27 cellular contexts compared by ENCODE assay signal in genomic region chr3:353191-353739, GRCh38.
DNase-seq lines count a peak whose midpoint lies in the region; ATAC-seq, FAIRE-seq and TF ChIP-seq lines count a peak whose summit lies in the region.
"Had no signal": no experiment of that assay in that cellular context is flagged by ENCODE, and none has a peak within 500 bp of the region (broad histone marks: within the 10 kb centered on the region; RNA-seq: fewer than 3 reads in every experiment).

No MANE protein-coding gene starts in this region.

- H3K4me1 ChIP-seq in A549 (no peaks in the 10 kb centered on the region), K562 (replicated peaks in 1 of 2; ENCODE audit: control insufficient read depth in 2 of 2, insufficient read depth in 2 of 2, low read length in 2 of 2) (no peaks in the 10 kb centered on the region), kidney (ENCODE audit: control insufficient read depth in 1 of 2, insufficient read depth in 1 of 2, low read depth in 1 of 2, low read length in 2 of 2) (peaks cover 6 to 26% of the 10 kb centered on the region in 2 donors)
- H3K4me1 ChIP-seq: BE2C, Peyer's patch had no signal

- TF ChIP-seq POLR2A in A549 (IDR thresholded peaks at IDR 0.05; ENCODE audit: low read length) (no peak), K562 (conservative IDR thresholded peaks at IDR 0.05) (no peak)

- no peak overlapping the region for H3K4me3 Mint-ChIP-seq in HFFc6
- no peak overlapping the region for H3K4me3 Mint-ChIP-seq in activated CD4-positive, alpha-beta T cell treated with anti-CD3 and anti-CD28 coated beads, Interleukin-2, amount 10 ng/mL, durations not matched to agents 24 days and 14 days
- H3K4me3 Mint-ChIP-seq: CD14-positive monocyte; CD8-positive, alpha-beta memory T cell; IgD-negative memory B cell had no signal

- 14% methylated on average over 3 of the region's 3 CpGs for WGBS in A549 (ENCODE audit: missing lambda C conversion rate)
- WGBS in K562 (ENCODE audit: insufficient coverage, low coverage, missing lambda C conversion rate) = 0% methylated on average over 3 of the region's 3 CpGs

- intact Hi-C loops in K562 (cut with micrococcal nuclease) = no loop called here
- intact Hi-C loops in kidney (cut with DNase I) = no loop called here
- intact Hi-C loops in activated CD4-positive, alpha-beta T cell treated with anti-CD3 and anti-CD28 coated beads, Interleukin-2, amount 10 ng/mL, durations not matched to agents 24 days and 14 days (cut with micrococcal nuclease) = no loop called here

- in situ Hi-C loops in K562 (cut with MboI) = no loop called here

- no peaks in the 10 kb centered on the region for H3K36me3 ChIP-seq in K562 (ENCODE audit: control insufficient read depth, insufficient read depth, low read length)
- H3K36me3 ChIP-seq in kidney (ENCODE audit: control insufficient read depth in 1 of 2, insufficient read depth in 2 of 2, low read length in 2 of 2) = no peaks in the 10 kb centered on the region
- H3K36me3 ChIP-seq: BE2C, Peyer's patch had no signal

- no peak overlapping the region for H3K27ac Mint-ChIP-seq in HFFc6
- no peak overlapping the region for H3K27ac Mint-ChIP-seq in activated CD4-positive, alpha-beta T cell treated with anti-CD3 and anti-CD28 coated beads, Interleukin-2, amount 10 ng/mL, durations not matched to agents 24 days and 14 days
- H3K27ac Mint-ChIP-seq: CD14-positive monocyte; CD8-positive, alpha-beta memory T cell; IgD-negative memory B cell had no signal

- BruUV-seq in K562 (replicated peaks; lab: Mats Ljungman, UMichigan) = no TSS peak

- POLR2A ChIA-PET in A549 (lab: Yijun Ruan, JAX) = no interaction called here
- POLR2A ChIA-PET in K562 (lab: Yijun Ruan, JAX) = no interaction called here

- H3K27ac ChIP-seq in A549 (no peak overlapping the region), K562 (ENCODE audit: extremely low read depth, low read depth, low read length) (no peak overlapping the region), kidney (ENCODE audit: low read depth in 2 of 2, low read length in 2 of 2) (no peak overlapping the region)
- H3K27ac ChIP-seq: Peyer's patch had no signal

- ATAC-seq in A549 (no peak), K562 (no peak), HG02884 (IDR thresholded peaks at IDR 0.05; ENCODE audit: unreplicated experiment) (no peak)

- H3K27me3 ChIP-seq in K562 (ENCODE audit: control insufficient read depth in 2 of 2, insufficient read depth in 2 of 2, low read length in 2 of 2) = no peaks in the 10 kb centered on the region
- H3K27me3 ChIP-seq: BE2C, Peyer's patch had no signal

- FAIRE-seq in A549 (lab: Jason Lieb, UNC) (no peak), GM19239 (lab: Jason Lieb, UNC) (peak; percentile 39), K562 (lab: Jason Lieb, UNC) (no peak), kidney (lab: Jason Lieb, UNC) (peak; percentile 25)
- FAIRE-seq: GM12892, H54 had no signal

- DNase-seq in A549 (ENCODE audit: low read depth in 1 of 2, low spot score in 1 of 2) = no peak
- no peak for DNase-seq in GM19239 (ENCODE audit: insufficient read length, low spot score)
- DNase-seq in K562 (ENCODE audit: extremely low read depth in 1 of 4, low spot score in 3 of 4) = no peak
- DNase-seq in kidney = no peak
- no peak for DNase-seq in activated CD4-positive, alpha-beta T cell treated with anti-CD3 and anti-CD28 coated beads, Interleukin-2, amount 50 U/mL, for 4 hours
- DNase-seq in HFFc6 = no peak
- no peak for DNase-seq in activated CD4-positive, alpha-beta T cell treated with anti-CD3 and anti-CD28 coated beads, Interleukin-2, amount 10 ng/mL, durations not matched to agents 24 days and 14 days
- DNase-seq: ACHN; BE2C; CD8-positive, alpha-beta memory T cell; DMS 273 treated with DMSO at 0.1 percent for 48 hours; DMS79; EL; GDM1; NCI-H1092; NCI-H1417 treated with DMSO at 0.1 percent for 48 hours; NCI-H187 treated with DMSO at 0.1 percent for 48 hours; NCI-H446; NCI-H524 treated with DMSO at 0.1 percent for 48 hours; OCI-M1; Peyer's patch; SHP77 treated with DMSO at 0.1 percent for 48 hours had no signal

- H3K79me2 ChIP-seq in K562 (ENCODE audit: control insufficient read depth, insufficient read depth, low read length) = no peaks in the 10 kb centered on the region

- no peak overlapping the region for H3K4me2 ChIP-seq in A549
- H3K4me2 ChIP-seq in K562 (ENCODE audit: insufficient read depth, low read length) = no peak overlapping the region

- TF ChIP-seq CTCF in A549 (IDR thresholded peaks at IDR 0.05) = no peak
- TF ChIP-seq CTCF in K562 (IDR thresholded peaks at IDR 0.05 in 2 of 3, conservative IDR thresholded peaks at IDR 0.05 in 1 of 3; ENCODE audit: insufficient read depth in 2 of 3, low read depth in 1 of 3, low read length in 3 of 3) = no peak
- no peak for TF ChIP-seq CTCF in kidney (IDR thresholded peaks at IDR 0.05; ENCODE audit: borderline replicate concordance, extremely low read depth, insufficient read depth)
- no peak for TF ChIP-seq CTCF in HFFc6 (IDR thresholded peaks at IDR 0.05)

- H4K20me1 ChIP-seq in K562 (replicated peaks; ENCODE audit: control insufficient read depth, insufficient read depth, low read length) = no peaks in the 10 kb centered on the region

- no peak overlapping the region for H2AFZ ChIP-seq in K562 (ENCODE audit: low read depth, low read length)

- no peak for TF ChIP-seq EP300 in A549 (IDR thresholded peaks at IDR 0.05)
- TF ChIP-seq EP300 in K562 (IDR thresholded peaks at IDR 0.05; ENCODE audit: low read length) = no peak

- H3K9me3 ChIP-seq in A549 (no peaks in the 10 kb centered on the region), K562 (replicated peaks; ENCODE audit: control insufficient read depth, insufficient read depth, low read depth, low read length) (no peaks in the 10 kb centered on the region), kidney (ENCODE audit: control insufficient read depth in 1 of 2, low read length in 2 of 2) (no peaks in the 10 kb centered on the region)
- H3K9me3 ChIP-seq: BE2C, Peyer's patch had no signal

- CTCF ChIA-PET in A549 (lab: Yijun Ruan, JAX) = interaction anchor here (0.8 to 5.8 kb wide), 3 partner anchors 10 to 312 kb away, joined by 3 to 67 read pairs (median 12); no protein-coding TSS in a partner anchor
- CTCF ChIA-PET in K562 (lab: Yijun Ruan, JAX; ENCODE audit: low intra/inter-chr PET ratio) = no interaction called here

- H3K4me1 Mint-ChIP-seq in HFFc6 (ENCODE audit: low read depth) = no peaks in the 10 kb centered on the region
- H3K4me1 Mint-ChIP-seq in activated CD4-positive, alpha-beta T cell treated with anti-CD3 and anti-CD28 coated beads, Interleukin-2, amount 10 ng/mL, durations not matched to agents 24 days and 14 days = no peaks in the 10 kb centered on the region
- H3K4me1 Mint-ChIP-seq: CD14-positive monocyte; CD8-positive, alpha-beta memory T cell had no signal

- H3K4me3 ChIP-seq in A549 (no peak overlapping the region), K562 (no peak overlapping the region), kidney (ENCODE audit: low read length in 2 of 2) (no peak overlapping the region)
- H3K4me3 ChIP-seq: Peyer's patch had no signal

- peaks cover 12% of the 10 kb centered on the region for H3K9me3 Mint-ChIP-seq in HFFc6
- H3K9me3 Mint-ChIP-seq in activated CD4-positive, alpha-beta T cell treated with anti-CD3 and anti-CD28 coated beads, Interleukin-2, amount 10 ng/mL, durations not matched to agents 24 days and 14 days = no peaks in the 10 kb centered on the region
- H3K9me3 Mint-ChIP-seq: CD14-positive monocyte, IgD-negative memory B cell had no signal

- H3K36me3 Mint-ChIP-seq in HFFc6 (ENCODE audit: low read depth) = no peaks in the 10 kb centered on the region
- H3K36me3 Mint-ChIP-seq in activated CD4-positive, alpha-beta T cell treated with anti-CD3 and anti-CD28 coated beads, Interleukin-2, amount 10 ng/mL, durations not matched to agents 24 days and 14 days (ENCODE audit: low read depth) = no peaks in the 10 kb centered on the region
- H3K36me3 Mint-ChIP-seq: CD14-positive monocyte; CD8-positive, alpha-beta memory T cell had no signal

- H3K27me3 Mint-ChIP-seq in HFFc6 (ENCODE audit: insufficient read depth) = no peaks in the 10 kb centered on the region
- H3K27me3 Mint-ChIP-seq in activated CD4-positive, alpha-beta T cell treated with anti-CD3 and anti-CD28 coated beads, Interleukin-2, amount 10 ng/mL, durations not matched to agents 24 days and 14 days = no peaks in the 10 kb centered on the region
- H3K27me3 Mint-ChIP-seq: CD8-positive, alpha-beta memory T cell; IgD-negative memory B cell had no signal

- H3K9ac ChIP-seq in K562 (ENCODE audit: insufficient read depth in 1 of 2, low read depth in 2 of 2, low read length in 2 of 2) (no peak overlapping the region), kidney (ENCODE audit: low read length in 2 of 2) (no peak overlapping the region)

- H3K9me1 ChIP-seq in K562 (ENCODE audit: control insufficient read depth, insufficient read depth, low read length) = no peaks in the 10 kb centered on the region

- TF ChIP-seq RAD21 in A549 (conservative IDR thresholded peaks at IDR 0.05 in 1 of 2, IDR thresholded peaks at IDR 0.05 in 1 of 2) = no peak
- no peak for TF ChIP-seq RAD21 in K562 (CRISPR knock-in tag; conservative IDR thresholded peaks at IDR 0.05 in 1 of 2, IDR thresholded peaks at IDR 0.05 in 1 of 2)

TF ChIP-seq in A549, 52 proteins besides CTCF, POLR2A, EP300 and RAD21:
- TF ChIP-seq MAFK (IDR thresholded peaks at IDR 0.05; ENCODE audit: partially characterized antibody) (peak; percentile 75), EHMT2 (IDR thresholded peaks at IDR 0.05; ENCODE audit: low read depth) (no peak)

TF ChIP-seq in K562, 482 proteins besides CTCF, POLR2A, EP300 and RAD21:
- TF ChIP-seq ZNF444 (CRISPR knock-in tag; IDR thresholded peaks at IDR 0.05) = no peak
- TF ChIP-seq MAFF (IDR thresholded peaks at IDR 0.05; ENCODE audit: low read length) = peak; percentile 4; the same call in 1 of the 2 replicates
- TF ChIP-seq NR1H2 (CRISPR knock-in tag; IDR thresholded peaks at IDR 0.05) = no peak
- no peak for TF ChIP-seq ZFP1 (CRISPR knock-in tag; IDR thresholded peaks at IDR 0.05)
- TF ChIP-seq TAF7 (tag; IDR thresholded peaks at IDR 0.05) = no peak
- peak; percentile 29; the same call in 1 of the 2 replicates for TF ChIP-seq MAFG (tag; conservative IDR thresholded peaks at IDR 0.05)
- TF ChIP-seq ZNF584 (CRISPR knock-in tag; IDR thresholded peaks at IDR 0.05; ENCODE audit: low read depth) = no peak
- TF ChIP-seq BDP1 (IDR thresholded peaks at IDR 0.05; ENCODE audit: insufficient read depth, insufficient read length) = no peak
- TF ChIP-seq C11orf30 (IDR thresholded peaks at IDR 0.05; ENCODE audit: low read depth) = 0 out of 2 replicates have a peak, but pooled peaks have one; percentile 53
- TF ChIP-seq ZNF830 (CRISPR knock-in tag; IDR thresholded peaks at IDR 0.05) = no peak
- peak; percentile 62 for TF ChIP-seq ZNF316 (IDR thresholded peaks at IDR 0.05)
- no peak for TF ChIP-seq CBX5 (IDR thresholded peaks at IDR 0.05; ENCODE audit: borderline replicate concordance, low read depth)

Comparison
In these comparisons a context has a peak if more than half of its experiments do, and no peak if none do; other contexts are left out.
1. Of the 35 proteins assayed by ChIP-seq in both K562 and A549: peak only in K562: none; only in A549: MAFK; in both: none; in neither: 34.